23 cellular contexts compared by ENCODE assay signal in genomic region chr3:112088944-112089343, GRCh38. TPM values are rescaled to one million over a fixed set of nuclear protein-coding genes. Genes with fewer than 3 reads are reported as not detected.
DNase-seq lines count a peak whose midpoint lies in the region; ATAC-seq, FAIRE-seq and TF ChIP-seq lines count a peak whose summit lies in the region.
"Had no signal": no experiment of that assay in that cellular context is flagged by ENCODE, and none has a peak within 500 bp of the region (broad histone marks: within the 10 kb centered on the region; RNA-seq: fewer than 3 reads in every experiment).

No MANE protein-coding gene starts in this region.

- TF ChIP-seq EP300 in H1 (IDR thresholded peaks at IDR 0.05; ENCODE audit: borderline replicate concordance in 1 of 2, low read depth in 2 of 2, low read length in 2 of 2) (no peak), transverse colon (IDR thresholded peaks at IDR 0.05; ENCODE audit: low read depth) (no peak)

- H3K23ac ChIP-seq in H1 (ENCODE audit: insufficient read length): no peak overlapping the region

- TF ChIP-seq RAD21 in H1 (IDR thresholded peaks at IDR 0.05 in 1 of 2, conservative IDR thresholded peaks at IDR 0.05 in 1 of 2; ENCODE audit: low read depth in 2 of 2, low read length in 2 of 2): no peak

- H4K91ac ChIP-seq in H1 (replicated peaks; ENCODE audit: insufficient read length, low read length): no peak overlapping the region

- H4K5ac ChIP-seq in H1 (ENCODE audit: insufficient read length, low read depth, low read length): no peak overlapping the region

- peaks cover 2 to 18% (median 10%) of the 10 kb centered on the region in 4 experiments; a peak in 6 of 7 replicates for H3K4me1 ChIP-seq in H1 (replicated peaks in 1 of 4; ENCODE audit: control insufficient read depth in 3 of 4, insufficient read depth in 4 of 4, low read length in 3 of 4)
- H3K4me1 ChIP-seq in transverse colon: peaks cover 6 to 81% (median 36%) of the 10 kb centered on the region in 4 donors
- H3K4me1 ChIP-seq in mucosa of descending colon (ENCODE audit: low read depth): peaks cover 49% of the 10 kb centered on the region

- CTCF ChIA-PET in H1 (lab: Charles Lee; ENCODE audit: partially characterized antibody): interaction anchor here (1.2 kb wide), 1 partner anchor 22 kb away, joined by 4 read pairs; no protein-coding TSS in a partner anchor

- H3K27ac ChIP-seq in H1 (ENCODE audit: low read depth, low read length) (no peak overlapping the region), transverse colon (peak overlapping the region in 3 of 4 donors; percentile 6 to 73 (median 70))
- H3K27ac ChIP-seq: 22Rv1; BLaER1 treated with 17β-estradiol and CSF1 and Interleukin-3, amounts not matched to agents 10 nM and 100 nM; KMS-11; SJSA1 had no signal

- H3K27me3 Mint-ChIP-seq in HFFc6 (ENCODE audit: insufficient read depth): peaks cover 3% of the 10 kb centered on the region; the same call in 1 of the 2 replicates

- H3K27me3 ChIP-seq in H1 (replicated peaks in 1 of 4; ENCODE audit: control insufficient read depth in 3 of 4, extremely low read depth in 1 of 4, insufficient read depth in 3 of 4, low read length in 3 of 4) (peaks cover 0 to 12% (median 7%) of the 10 kb centered on the region in 4 experiments; a peak in 3 of 7 replicates), transverse colon (no peaks in the 10 kb centered on the region)
- H3K27me3 ChIP-seq: SJSA1 had no signal

- H4K8ac ChIP-seq in H1 (ENCODE audit: extremely low read depth, insufficient read depth, low read length): no peak overlapping the region

- H3K36me3 ChIP-seq in H1 (ENCODE audit: control insufficient read depth in 2 of 4, insufficient read depth in 4 of 4, low read length in 3 of 4) (no peaks in the 10 kb centered on the region), transverse colon (no peaks in the 10 kb centered on the region), mucosa of descending colon (ENCODE audit: low read depth) (no peaks in the 10 kb centered on the region)
- H3K36me3 ChIP-seq: BLaER1 treated with 17β-estradiol and CSF1 and Interleukin-3, amounts not matched to agents 10 nM and 100 nM had no signal

- H2AFZ ChIP-seq in H1 (ENCODE audit: low read length): no peak overlapping the region

- H3K79me1 ChIP-seq in H1 (ENCODE audit: low read depth, low read length): no peaks in the 10 kb centered on the region; the same call in 1 of the 2 replicates

- peak overlapping the region; percentile 46; the same call in 1 of the 2 replicates for H2AK5ac ChIP-seq in H1 (ENCODE audit: low read depth, low read length)

- no peak for FAIRE-seq in H1 (lab: Jason Lieb, UNC)
- FAIRE-seq: H54, HTR-8/SVneo had no signal

- H3K9me3 ChIP-seq in H1 (ENCODE audit: insufficient read depth in 2 of 2, low read depth in 1 of 2, low read length in 1 of 2) (no peaks in the 10 kb centered on the region), transverse colon (no peaks in the 10 kb centered on the region), mucosa of descending colon (no peaks in the 10 kb centered on the region)
- H3K9me3 ChIP-seq: SJSA1 had no signal

- no peak overlapping the region for H2BK120ac ChIP-seq in H1 (replicated peaks; ENCODE audit: low read depth, low read length)

- no peak overlapping the region for H3K18ac ChIP-seq in H1 (ENCODE audit: extremely low read depth, low read length)

- H2BK15ac ChIP-seq in H1 (ENCODE audit: low read length): no peak overlapping the region

- no peaks in the 10 kb centered on the region for H4K20me1 ChIP-seq in H1 (replicated peaks in 1 of 2; ENCODE audit: control insufficient read depth in 1 of 2, insufficient read depth in 2 of 2, low read length in 2 of 2)

- H3K36me3 Mint-ChIP-seq in HFFc6 (ENCODE audit: low read depth): peaks cover 19% of the 10 kb centered on the region
- H3K36me3 Mint-ChIP-seq: CD4-positive, alpha-beta memory T cell had no signal

- H3K27ac Mint-ChIP-seq in HFFc6: no peak overlapping the region
- H3K27ac Mint-ChIP-seq: CD4-positive, alpha-beta memory T cell had no signal

- peaks cover 75% of the 10 kb centered on the region for H3K4me1 Mint-ChIP-seq in HFFc6 (ENCODE audit: low read depth)

- no peak for TF ChIP-seq CTCF in HFFc6 (IDR thresholded peaks at IDR 0.05)
- no peak for TF ChIP-seq CTCF in H1 (IDR thresholded peaks at IDR 0.05; ENCODE audit: control extremely low read depth in 1 of 3, insufficient read depth in 1 of 3, low read depth in 1 of 3, low read length in 3 of 3)
- no peak for TF ChIP-seq CTCF in transverse colon (IDR thresholded peaks at IDR 0.05)
- no peak for TF ChIP-seq CTCF in mucosa of descending colon (IDR thresholded peaks at IDR 0.05)

- no peak overlapping the region for H3K4ac ChIP-seq in H1 (replicated peaks; ENCODE audit: insufficient read length, low read depth, low read length)

- H3K9ac ChIP-seq in H1 (replicated peaks in 1 of 4; ENCODE audit: extremely low read depth in 1 of 4, low read depth in 3 of 4, low read length in 3 of 4): no peak overlapping the region
- H3K9ac ChIP-seq: BLaER1 treated with 17β-estradiol and CSF1 and Interleukin-3, amounts not matched to agents 10 nM and 100 nM; KMS-11 had no signal

- no peak for TF ChIP-seq POLR2A in H1 (IDR thresholded peaks at IDR 0.05; ENCODE audit: control extremely low read depth in 1 of 2, low read depth in 2 of 2, low read length in 2 of 2)
- TF ChIP-seq POLR2A in transverse colon (IDR thresholded peaks at IDR 0.05): no peak

- H3K56ac ChIP-seq in H1 (replicated peaks; ENCODE audit: insufficient read length, low read depth, low read length): no peak overlapping the region

- POLR2A ChIA-PET in H1 (lab: Charles Lee; ENCODE audit: partially characterized antibody): no interaction called here

- no peak overlapping the region for H2BK5ac ChIP-seq in H1 (ENCODE audit: low read depth, low read length)

- in situ Hi-C loops in transverse colon (cut with MboI; ENCODE audit: low pct_ligation_motif_present in 1 of 4, low pct_unique_long_range_greater_than_20kb in 1 of 4, low sequenced_read_pairs in 3 of 4): no loop called here

- no peak overlapping the region for H3K14ac ChIP-seq in H1 (ENCODE audit: insufficient read length)

- no peak overlapping the region for H2BK12ac ChIP-seq in H1 (ENCODE audit: low read depth, low read length)

- H2BK20ac ChIP-seq in H1 (ENCODE audit: low read length): no peak overlapping the region

- H3K4me3 ChIP-seq in H1 (ENCODE audit: extremely low read depth in 1 of 4, insufficient read depth in 2 of 4, low read depth in 3 of 4, low read length in 4 of 4) (no peak overlapping the region), transverse colon (no peak overlapping the region), mucosa of descending colon (no peak overlapping the region)
- H3K4me3 ChIP-seq: BLaER1 treated with 17β-estradiol and CSF1 and Interleukin-3, amounts not matched to agents 10 nM and 100 nM; SJSA1 had no signal

- WGBS in H1 (ENCODE audit: extremely low coverage in 1 of 2, insufficient coverage in 1 of 2, insufficient read length in 1 of 2, insufficient replicate concordance in 2 of 2, low coverage in 1 of 2, low lambda C conversion rate in 2 of 2, missing lambda C conversion rate in 1 of 2), 2 experiments: 63% methylated on average over 4 of the region's 4 CpGs; no CpG with 5 or more reads in 1 of the 2 experiments
- 68% methylated on average over 4 of the region's 4 CpGs; no CpG with 5 or more reads in 1 of the 2 donors for WGBS in transverse colon (ENCODE audit: low coverage in 1 of 2), 2 donors

- no peak for ATAC-seq in mucosa of descending colon
- ATAC-seq: Right ventricle myocardium inferior had no signal

- H3K23me2 ChIP-seq in H1 (ENCODE audit: low read depth, low read length): peaks cover 7% of the 10 kb centered on the region

- intact Hi-C loops in transverse colon (cut with DNase I; ENCODE audit: low total_unique reads) (no loop called here), mucosa of descending colon (cut with DNase I, micrococcal nuclease) (no loop called here)

- H3K79me2 ChIP-seq in H1 (ENCODE audit: control insufficient read depth in 1 of 2, insufficient read depth in 2 of 2, low read length in 2 of 2): peaks cover 0 to 19% of the 10 kb centered on the region in 2 experiments; a peak in 2 of 4 replicates

- H3K4me3 Mint-ChIP-seq in HFFc6: peak overlapping the region; percentile 11; the same call in 1 of the 2 replicates
- H3K4me3 Mint-ChIP-seq: CD4-positive, alpha-beta memory T cell had no signal

- peak; percentile 15 for DNase-seq in NCI-H2107 treated with DMSO at 0.1 percent for 48 hours (lab: John Stamatoyannopoulos, UW; ENCODE audit: unreplicated experiment)
- no peak for DNase-seq in NCI-H2107 (lab: John Stamatoyannopoulos, UW)
- no peak for DNase-seq in HFFc6
- no peak for DNase-seq in H1 (ENCODE audit: low read depth in 1 of 2, low spot score in 2 of 2)
- no peak for DNase-seq in transverse colon
- no peak for DNase-seq in mucosa of descending colon
- no peak for DNase-seq in GM03348 (ENCODE audit: low spot score)
- DNase-seq in occipital lobe (lab: John Stamatoyannopoulos, UW): no peak
- DNase-seq: CD4-positive, alpha-beta memory T cell; GDM1; NCI-H1417 treated with DMSO at 0.1 percent for 48 hours; NCI-H187; NCI-H446; NCI-H526; OCI-M1; T-helper 1 cell had no signal

- no peak overlapping the region for H3K4me2 ChIP-seq in H1 (ENCODE audit: insufficient read depth in 1 of 2, low read depth in 2 of 2, low read length in 2 of 2)
- H3K4me2 ChIP-seq: BLaER1 treated with 17β-estradiol and CSF1 and Interleukin-3, amounts not matched to agents 10 nM and 100 nM had no signal

- no peaks in the 10 kb centered on the region for H3K9me3 Mint-ChIP-seq in HFFc6
- H3K9me3 Mint-ChIP-seq: CD4-positive, alpha-beta memory T cell had no signal

RNA-seq across cellular contexts. Expression of gene C3orf52, which starts 2.8 kb away (rescaled TPM):
- total RNA-seq in HFFc6 (2021; fragmentation: NEBNext Ultra II Directional; extraction: Animal tissue kit (Norgen Biotek cat#: 25700)): 10 to 100 TPM in 5 of 6 experiments, 1 to 10 TPM in 1; 9.7 to 11.6 (median 10.7) TPM
- 13.1 and 13.2 TPM in 2 replicates for total RNA-seq in H1 (2021; fragmentation: NEBNext Ultra II Directional; extraction: Animal tissue kit (Norgen Biotek cat#: 25700))
- 8.0 and 9.7 TPM in 2 replicates for polyA plus RNA-seq in H1 (2011; rRNA removed)
- 10.0 TPM for polyA plus RNA-seq in H1 (2011; cell fraction: cytosol; rRNA removed)
- polyA plus RNA-seq in H1 (2011; cell fraction: nucleus; rRNA removed): 9.3 TPM
- polyA plus RNA-seq in H1 (2012, experiment 1 of 2): 7.6 to 12.8 TPM (median 10.1 TPM) in 4 replicates
- 4.7 TPM for polyA plus RNA-seq in H1 (2012, experiment 2 of 2)
- polyA plus RNA-seq in H1 (2013, experiment 1 of 2): 7.8 TPM
- polyA plus RNA-seq in H1 (2013, experiment 2 of 2): 9.1 TPM
- polyA minus RNA-seq in H1 (2011; rRNA and poly(A)+ RNA removed): 11.9 and 12.6 TPM in 2 replicates
- 4.6 TPM for polyA minus RNA-seq in H1 (2011; cell fraction: cytosol; rRNA and poly(A)+ RNA removed)
- 19.9 TPM for polyA minus RNA-seq in H1 (2011; cell fraction: nucleus; rRNA and poly(A)+ RNA removed)
- total RNA-seq in transverse colon (10 to 100 TPM; 26.9 to 65.7 (median 47.1) TPM), mucosa of descending colon (10 to 100 TPM; 22.6 to 49.9 (median 36.3) TPM), occipital lobe (0.31 TPM)

RNA-seq across cellular contexts. Expression of gene GCSAM, which starts 44.1 kb away (rescaled TPM):
- not detected for total RNA-seq in HFFc6 (2021; fragmentation: NEBNext Ultra II Directional; extraction: Animal tissue kit (Norgen Biotek cat#: 25700))
- not detected in 2 replicates for total RNA-seq in H1 (2021; fragmentation: NEBNext Ultra II Directional; extraction: Animal tissue kit (Norgen Biotek cat#: 25700))
- not detected in 2 replicates for polyA plus RNA-seq in H1 (2011; rRNA removed)
- polyA plus RNA-seq in H1 (2011; cell fraction: cytosol; rRNA removed): not detected
- not detected for polyA plus RNA-seq in H1 (2011; cell fraction: nucleus; rRNA removed)
- polyA plus RNA-seq in H1 (2012, experiment 1 of 2): 0.80 to 1.5 TPM (median 1.2 TPM) in 4 replicates
- polyA plus RNA-seq in H1 (2012, experiment 2 of 2): 0.04 TPM
- polyA plus RNA-seq in H1 (2013, experiment 1 of 2): not detected
- polyA plus RNA-seq in H1 (2013, experiment 2 of 2): not detected
- polyA minus RNA-seq in H1 (2011; rRNA and poly(A)+ RNA removed): not detected in 2 replicates
- not detected for polyA minus RNA-seq in H1 (2011; cell fraction: cytosol; rRNA and poly(A)+ RNA removed)
- not detected for polyA minus RNA-seq in H1 (2011; cell fraction: nucleus; rRNA and poly(A)+ RNA removed)
- total RNA-seq in transverse colon (under 1 TPM in 2 of 4 donors, not detected in 2; 0.64 to 0.68 TPM), mucosa of descending colon (under 1 TPM in 2 of 3 donors, not detected in 1; 0.36 to 0.41 TPM), occipital lobe (not detected)
- total RNA-seq: Right ventricle myocardium inferior, SJSA1 had no signal

RNA-seq across cellular contexts. Expression of gene TMPRSS7, which starts 54.4 kb away (rescaled TPM):
- under 1 TPM in 1 of 6 experiments, not detected in 5; 0.10 TPM for total RNA-seq in HFFc6 (2021; fragmentation: NEBNext Ultra II Directional; extraction: Animal tissue kit (Norgen Biotek cat#: 25700))
- not detected in 2 replicates for total RNA-seq in H1 (2021; fragmentation: NEBNext Ultra II Directional; extraction: Animal tissue kit (Norgen Biotek cat#: 25700))
- polyA plus RNA-seq in H1 (2011; rRNA removed): 0.05 TPM in 1 of 2 replicates, not detected in the other
- not detected for polyA plus RNA-seq in H1 (2011; cell fraction: cytosol; rRNA removed)
- polyA plus RNA-seq in H1 (2011; cell fraction: nucleus; rRNA removed): not detected
- polyA plus RNA-seq in H1 (2012, experiment 1 of 2): not detected in 4 replicates
- polyA plus RNA-seq in H1 (2012, experiment 2 of 2): not detected
- polyA plus RNA-seq in H1 (2013, experiment 1 of 2): 0.06 TPM
- not detected for polyA plus RNA-seq in H1 (2013, experiment 2 of 2)
- polyA minus RNA-seq in H1 (2011; rRNA and poly(A)+ RNA removed): not detected in 2 replicates
- not detected for polyA minus RNA-seq in H1 (2011; cell fraction: cytosol; rRNA and poly(A)+ RNA removed)
- polyA minus RNA-seq in H1 (2011; cell fraction: nucleus; rRNA and poly(A)+ RNA removed): not detected
- total RNA-seq in transverse colon (not detected), mucosa of descending colon (under 1 TPM in 1 of 3 donors, not detected in 2; 0.12 TPM), occipital lobe (0.47 TPM)
- total RNA-seq: Right ventricle myocardium inferior, SJSA1 had no signal
